In the genomic region with DNA sequence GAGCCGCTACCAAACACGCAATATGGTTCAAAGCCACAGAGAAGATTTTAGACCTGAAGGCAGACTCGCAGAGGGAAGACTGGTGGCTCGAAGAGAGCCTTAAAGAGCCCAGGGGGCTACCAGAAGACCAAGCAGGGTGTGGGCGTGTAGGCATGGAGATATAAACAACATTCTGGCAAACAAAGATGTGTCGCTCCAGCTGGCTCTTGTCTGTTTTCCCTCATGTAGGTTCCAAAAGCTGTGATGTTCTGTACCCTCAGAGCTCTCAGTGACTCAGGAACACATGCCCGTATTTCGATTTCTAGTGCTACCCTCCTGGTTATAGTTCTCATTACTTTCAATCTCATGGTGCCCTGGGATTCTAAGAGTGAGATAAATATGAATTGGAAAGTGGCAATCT, we compare ENCODE assay signal across 19 cellular contexts. TPM values are rescaled to one million over a fixed set of nuclear protein-coding genes. Genes with fewer than 3 reads are reported as not detected.
DNase-seq lines count a peak whose midpoint lies in the region; ATAC-seq and TF ChIP-seq lines count a peak whose summit lies in the region.
"Had no signal": no experiment of that assay in that cellular context is flagged by ENCODE, and none has a peak within 500 bp of the region (broad histone marks: within the 10 kb centered on the region; RNA-seq: fewer than 3 reads in every experiment).

No MANE protein-coding gene starts in this region.

- H3K27ac ChIP-seq in heart right ventricle, result no peak overlapping the region
- H3K27ac ChIP-seq in left ventricle myocardium inferior (replicated peaks), result no peak overlapping the region

- 68 to 69% methylated on average over 8 of the region's 8 CpGs for WGBS in heart right ventricle, 2 donors

- peak overlapping the region; percentile 38 for H3K27ac Mint-ChIP-seq in activated naive CD8-positive, alpha-beta T cell treated with anti-CD3 and anti-CD28 coated beads, Interleukin-2, amount 10 ng/mL, durations not matched to agents 7 days and 5 days
- H3K27ac Mint-ChIP-seq: mesothelial cell of epicardium had no signal

- ATAC-seq in heart right ventricle, result peak in 5 of 8 donors; percentile 25 to 70 (median 49)
- ATAC-seq in activated naive CD8-positive, alpha-beta T cell treated with anti-CD3 and anti-CD28 coated beads, Interleukin-2, amount 10 ng/mL, durations not matched to agents 7 days and 5 days (ENCODE audit: low read depth), result no peak
- no peak for ATAC-seq in GM21360 (IDR thresholded peaks at IDR 0.05; ENCODE audit: unreplicated experiment)
- no peak for ATAC-seq in omental fat pad (ENCODE audit: low FRiP score)
- ATAC-seq: GM12878 had no signal

- peaks cover 0 to 13% (median 0%) of the 10 kb centered on the region in 9 donors for H3K4me1 ChIP-seq in heart right ventricle
- no peaks in the 10 kb centered on the region for H3K4me1 ChIP-seq in left ventricle myocardium inferior

- TF ChIP-seq CTCF in heart right ventricle (IDR thresholded peaks at IDR 0.05) (no peak), left ventricle myocardium inferior (IDR thresholded peaks at IDR 0.05; ENCODE audit: borderline replicate concordance) (no peak), omental fat pad (IDR thresholded peaks at IDR 0.05) (no peak)

- no peak overlapping the region for H3K4me3 ChIP-seq in heart right ventricle
- no peak overlapping the region for H3K4me3 ChIP-seq in left ventricle myocardium inferior
- H3K4me3 ChIP-seq: GM12878 had no signal

- H3K9me3 ChIP-seq in heart right ventricle (no peaks in the 10 kb centered on the region), left ventricle myocardium inferior (replicated peaks) (no peaks in the 10 kb centered on the region)

- H3K9me3 Mint-ChIP-seq in activated naive CD8-positive, alpha-beta T cell treated with anti-CD3 and anti-CD28 coated beads, Interleukin-2, amount 10 ng/mL, durations not matched to agents 7 days and 5 days, result no peaks in the 10 kb centered on the region
- H3K9me3 Mint-ChIP-seq: mesothelial cell of epicardium had no signal

- POLR2A ChIA-PET in activated naive CD8-positive, alpha-beta T cell treated with anti-CD3 and anti-CD28 coated beads, Interleukin-2, amount 10 ng/mL, durations not matched to agents 7 days and 5 days (lab: Charles Lee), result no interaction called here

- no peak overlapping the region for H3K4me3 Mint-ChIP-seq in activated naive CD8-positive, alpha-beta T cell treated with anti-CD3 and anti-CD28 coated beads, Interleukin-2, amount 10 ng/mL, durations not matched to agents 7 days and 5 days
- H3K4me3 Mint-ChIP-seq: mesothelial cell of epicardium had no signal

- no peaks in the 10 kb centered on the region for H3K27me3 Mint-ChIP-seq in activated naive CD8-positive, alpha-beta T cell treated with anti-CD3 and anti-CD28 coated beads, Interleukin-2, amount 10 ng/mL, durations not matched to agents 7 days and 5 days

- DNase-seq in heart right ventricle (peak in 1 of 2 donors; percentile 27), left ventricle myocardium inferior (no peak), left kidney (ENCODE audit: low read depth, low spot score) (peak; percentile 58), ecto neural progenitor cell (ENCODE audit: low spot score) (no peak), omental fat pad (ENCODE audit: low spot score) (no peak), GM19238 (ENCODE audit: insufficient read length, low spot score) (no peak)
- DNase-seq in activated naive CD8-positive, alpha-beta T cell treated with anti-CD3 and anti-CD28 coated beads, Interleukin-2, amount 10 ng/mL, durations not matched to agents 7 days and 5 days, result no peak
- DNase-seq: activated CD4-positive, CD25-positive, alpha-beta regulatory T cell; AML-193; dermis blood vessel endothelial cell; DMS79 treated with DMSO at 0.1 percent for 48 hours; NCI-H1092 treated with DMSO at 0.1 percent for 48 hours; NCI-H2227 treated with DMSO at 0.1 percent for 48 hours; OCI-M1; stimulated activated CD4-positive, alpha-beta T cell treated with anti-CD3 and anti-CD28 coated beads, Interleukin-12 subunit alpha, Interleukin-12 subunit beta, amount 100 ng/mL, for 4 hours; SW 1271 had no signal

- peaks cover 47% of the 10 kb centered on the region for H3K36me3 Mint-ChIP-seq in activated naive CD8-positive, alpha-beta T cell treated with anti-CD3 and anti-CD28 coated beads, Interleukin-2, amount 10 ng/mL, durations not matched to agents 7 days and 5 days
- H3K36me3 Mint-ChIP-seq: mesothelial cell of epicardium had no signal

- H3K27me3 ChIP-seq in heart right ventricle, result no peaks in the 10 kb centered on the region
- no peaks in the 10 kb centered on the region for H3K27me3 ChIP-seq in left ventricle myocardium inferior (ENCODE audit: low read depth)

- intact Hi-C loops in heart right ventricle (cut with DNase I), result no loop called here
- intact Hi-C loops in left ventricle myocardium inferior (cut with micrococcal nuclease), result no loop called here

- H3K4me1 Mint-ChIP-seq in activated naive CD8-positive, alpha-beta T cell treated with anti-CD3 and anti-CD28 coated beads, Interleukin-2, amount 10 ng/mL, durations not matched to agents 7 days and 5 days, result peaks cover 52% of the 10 kb centered on the region

- H3K36me3 ChIP-seq in heart right ventricle, result no peaks in the 10 kb centered on the region
- no peaks in the 10 kb centered on the region for H3K36me3 ChIP-seq in left ventricle myocardium inferior

RNA-seq across cellular contexts. Expression of a gene that starts 44.5 kb away (rescaled TPM):
- total RNA-seq in heart right ventricle (10 to 100 TPM in 1 of 10 donors, 1 to 10 TPM in 7, under 1 TPM in 2; 0.77 to 18.9 (median 1.4) TPM), left ventricle myocardium inferior (1.6 TPM), omental fat pad (10 to 100 TPM; 11.9 to 42.0 (median 17.9) TPM)
- 1 to 10 TPM in 1 of 2 donors, under 1 TPM in 1; 0.88 to 1.0 TPM for polyA plus RNA-seq in heart right ventricle
- total RNA-seq in activated naive CD8-positive, alpha-beta T cell treated with anti-CD3 and anti-CD28 coated beads, Interleukin-2, amount 10 ng/mL, durations not matched to agents 7 days and 5 days, result 100 to 1,000 TPM; 259 to 273 TPM

Comparison
In these comparisons a context has a peak if more than half of its experiments do, and no peak if none do; other contexts are left out.
1. ATAC-seq: peak in heart right ventricle (5 of 8); none in activated naive CD8-positive, alpha-beta T cell treated with anti-CD3 and anti-CD28 coated beads, Interleukin-2, amount 10 ng/mL, durations not matched to agents 7 days and 5 days (single experiment), GM21360 (single experiment) and omental fat pad (single experiment).
2. RNA of a gene that starts 44.5 kb away (total RNA-seq): 259 to 273 TPM in activated naive CD8-positive, alpha-beta T cell treated with anti-CD3 and anti-CD28 coated beads, Interleukin-2, amount 10 ng/mL, durations not matched to agents 7 days and 5 days; 11.9 to 42.0 TPM in omental fat pad, 1.6 TPM in left ventricle myocardium inferior (single experiment) and 0.77 to 18.9 TPM in heart right ventricle; every median in the first group is over 4 times any median in the second.